ENCODE assay signal across 11 cellular contexts in the genomic region with DNA sequence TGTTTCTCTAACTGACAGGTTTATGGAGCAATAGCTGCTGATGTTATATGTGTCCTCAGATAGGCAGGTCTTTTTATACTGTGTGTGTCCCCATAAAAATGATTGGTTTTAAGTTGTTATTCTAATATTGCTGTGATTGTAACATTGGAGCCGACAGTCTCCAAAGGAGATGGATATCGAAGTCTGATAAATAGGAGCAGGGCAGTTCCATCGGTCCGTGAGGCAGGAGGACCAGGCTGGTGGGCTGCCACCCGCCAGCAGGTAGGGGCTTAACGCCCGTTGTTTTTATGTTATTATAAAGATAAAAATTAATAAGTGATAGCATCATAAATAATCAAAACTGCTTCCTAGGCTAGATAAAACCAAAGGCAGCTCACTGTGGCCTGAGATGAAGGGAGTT. TPM values are rescaled to one million over a fixed set of nuclear protein-coding genes. Genes with fewer than 3 reads are reported as not detected.
"Had no signal": no experiment of that assay in that cellular context is flagged by ENCODE, and none has a peak within 500 bp of the region (broad histone marks: within the 10 kb centered on the region; RNA-seq: fewer than 3 reads in every experiment).

No MANE protein-coding gene starts in this region.

- H3K27ac Mint-ChIP-seq: GM23338, H9, HFFc6 had no signal

- H3K27ac ChIP-seq: GM23248 had no signal

- FAIRE-seq: H1, H54 had no signal

- DNase-seq: GM23248, GOT3, H7, HCEC 1CT, HFFc6 had no signal

- H3K4me3 ChIP-seq: GM23248, GM23338, HAP-1 had no signal

- H3K4me1 ChIP-seq: HAP-1 had no signal

- H3K4me3 Mint-ChIP-seq: GM23338, H9, HFFc6 had no signal

- H3K9me3 ChIP-seq: HAP-1 had no signal

- H3K4me1 Mint-ChIP-seq: GM23338 had no signal

- H3K9me3 Mint-ChIP-seq: H9, HFFc6 had no signal

- H3K36me3 ChIP-seq: HAP-1 had no signal

- ATAC-seq: GM23338, HCT116 had no signal

RNA-seq across cellular contexts. Expression of a gene that starts 38.0 kb away (rescaled TPM):
- total RNA-seq: GM23248, GM23338, H1, H7, H9, HFFc6 had no signal
- polyA plus RNA-seq: GM23248, GM23338, H1 had no signal
